ENCODE assay signal across 1 cellular context in genomic region chrX:54808109-54808604, GRCh38.
TF ChIP-seq lines count a peak whose summit lies in the region.

No MANE protein-coding gene starts in this region.

TF ChIP-seq in K562, 482 proteins besides CTCF, POLR2A, EP300 and RAD21 (continued from another document and continues in another):
- TF ChIP-seq VEZF1 (CRISPR knock-in tag; IDR thresholded peaks at IDR 0.05): peak; percentile 50; the same call in 1 of the 2 replicates
- TF ChIP-seq E2F5 (CRISPR knock-in tag; IDR thresholded peaks at IDR 0.05): no peak
- 0 out of 6 replicates have a peak, but pooled peaks of 1 of the 3 experiments have one; percentile 16 for TF ChIP-seq ZBTB11 (CRISPR knock-in tag; IDR thresholded peaks at IDR 0.05)
- TF ChIP-seq KLF16 (IDR thresholded peaks at IDR 0.05): peak; percentile 95
- no peak for TF ChIP-seq HBP1 (CRISPR knock-in tag; IDR thresholded peaks at IDR 0.05)
- TF ChIP-seq ARID3A (IDR thresholded peaks at IDR 0.05; ENCODE audit: borderline replicate concordance, low read depth, low read length): no peak
- no peak for TF ChIP-seq HNRNPH1 (optimal IDR thresholded peaks at IDR 0.05; ENCODE audit: low read depth, low read length)
- TF ChIP-seq SMAD4 (CRISPR knock-in tag; conservative IDR thresholded peaks at IDR 0.05): 0 out of 2 replicates have a peak, but pooled peaks have one; percentile 16
- no peak for TF ChIP-seq ZFP1 (CRISPR knock-in tag; IDR thresholded peaks at IDR 0.05)
- no peak for TF ChIP-seq ZBTB43 (CRISPR knock-in tag; IDR thresholded peaks at IDR 0.05)
- TF ChIP-seq MYC (IDR thresholded peaks at IDR 0.05; ENCODE audit: low read depth, low read length): no peak
- no peak for TF ChIP-seq MYC (CRISPR knock-in tag; IDR thresholded peaks at IDR 0.05; ENCODE audit: borderline replicate concordance, low read depth)
- TF ChIP-seq ZNF224 (CRISPR knock-in tag; IDR thresholded peaks at IDR 0.05): no peak
- TF ChIP-seq ZNF512 (tag; IDR thresholded peaks at IDR 0.05): no peak
- TF ChIP-seq E2F8 (IDR thresholded peaks at IDR 0.05; ENCODE audit: low read depth, partially characterized antibody): no peak
- TF ChIP-seq GTF2A2 (tag; IDR thresholded peaks at IDR 0.05): no peak
- no peak for TF ChIP-seq MEF2D (tag; conservative IDR thresholded peaks at IDR 0.05; ENCODE audit: low read depth)
- no peak for TF ChIP-seq NCOA1 (IDR thresholded peaks at IDR 0.05; ENCODE audit: low read depth)
- no peak for TF ChIP-seq SMC3 (conservative IDR thresholded peaks at IDR 0.05; ENCODE audit: insufficient read depth, low read depth, low read length)
- no peak for TF ChIP-seq PHB2 (IDR thresholded peaks at IDR 0.05; ENCODE audit: low read depth)
- TF ChIP-seq ETV1 (tag; conservative IDR thresholded peaks at IDR 0.05; ENCODE audit: low read depth): peak; percentile 31; the same call in 1 of the 2 replicates
- TF ChIP-seq ZBTB5 (IDR thresholded peaks at IDR 0.05): no peak
- TF ChIP-seq POLR2B (IDR thresholded peaks at IDR 0.05; ENCODE audit: low read depth, partially characterized antibody): no peak
- no peak for TF ChIP-seq ARID4B (CRISPR knock-in tag; IDR thresholded peaks at IDR 0.05)
- no peak for TF ChIP-seq FOXP4 (CRISPR knock-in tag; IDR thresholded peaks at IDR 0.05; ENCODE audit: borderline replicate concordance)
- peak; percentile 76 for TF ChIP-seq GABPA (tag; conservative IDR thresholded peaks at IDR 0.05; ENCODE audit: low read depth)
- no peak for TF ChIP-seq CEBPG (CRISPR knock-in tag; IDR thresholded peaks at IDR 0.05)
- TF ChIP-seq CEBPG (tag; conservative IDR thresholded peaks at IDR 0.05 in 1 of 2, IDR thresholded peaks at IDR 0.05 in 1 of 2): no peak
